Comparison of ENCODE assay signal across 16 cellular contexts in the genomic region with DNA sequence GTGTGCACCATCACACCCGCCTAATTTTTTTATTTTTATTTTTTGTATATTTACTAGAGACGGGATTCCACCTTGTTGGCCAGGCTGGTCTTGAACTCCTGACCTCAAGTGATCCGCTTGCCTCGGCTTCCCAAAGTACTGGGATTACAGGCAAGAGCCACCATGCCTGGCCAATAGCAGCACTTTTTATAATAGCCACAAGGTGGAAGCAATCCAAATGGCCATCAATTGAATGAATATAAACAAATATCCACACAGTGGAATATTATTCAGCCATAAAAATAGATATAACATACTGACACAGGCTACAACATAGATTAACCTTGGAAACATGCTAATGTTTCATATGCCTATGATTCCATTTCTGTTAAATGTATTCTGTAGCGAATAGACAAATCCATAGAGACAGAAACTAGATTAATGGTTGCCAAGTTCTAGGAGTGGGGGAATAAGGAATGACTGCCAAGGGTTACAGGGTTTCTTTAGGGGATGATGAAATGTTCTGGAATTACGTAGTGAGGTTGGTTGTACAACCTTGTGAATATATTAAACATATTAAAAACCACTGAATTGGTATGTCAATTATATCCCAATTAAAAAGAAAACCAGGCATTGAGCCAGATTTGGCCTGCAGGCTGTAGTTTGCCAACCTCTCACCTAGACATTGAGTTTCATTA. TPM values are rescaled to one million over a fixed set of nuclear protein-coding genes. Genes with fewer than 3 reads are reported as not detected.
A peak's percentile ranks its signal among the peaks of the same experiment; 100 is the strongest.
DNase-seq lines count a peak whose midpoint lies in the region; ATAC-seq and TF ChIP-seq lines count a peak whose summit lies in the region.
"Had no signal": no experiment of that assay in that cellular context is flagged by ENCODE, and none has a peak within 500 bp of the region (broad histone marks: within the 10 kb centered on the region; RNA-seq: fewer than 3 reads in every experiment).

No MANE protein-coding gene starts in this region.

- no peak for TF ChIP-seq POLR2A in adrenal gland (IDR thresholded peaks at IDR 0.05)
- no peak for TF ChIP-seq POLR2A in GM18505 (IDR thresholded peaks at IDR 0.05; ENCODE audit: borderline replicate concordance, extremely low read depth, insufficient read depth, insufficient read length)

- DNase-seq in Calu3 = no peak
- no peak for DNase-seq in H9
- DNase-seq in adrenal gland = no peak
- no peak for DNase-seq in kidney epithelial cell (ENCODE audit: low read depth)
- no peak for DNase-seq in osteocyte (ENCODE audit: extremely low spot score, unreplicated experiment)
- no peak for DNase-seq in aorta
- DNase-seq in NCI-H2107 (lab: John Stamatoyannopoulos, UW) = no peak
- DNase-seq: activated naive CD4-positive, alpha-beta T cell treated with Interleukin-2 at 50 U/mL for 16 hours; EL; hypothalamus; NCI-H1092 treated with DMSO at 0.1 percent for 48 hours; Peyer's patch; SW 1271; transverse colon had no signal

- H3K4me3 ChIP-seq in adrenal gland (no peak overlapping the region), kidney epithelial cell (ENCODE audit: low read depth, low read length) (no peak overlapping the region), aorta (ENCODE audit: low read length in 2 of 2) (no peak overlapping the region)
- H3K4me3 ChIP-seq: Peyer's patch, transverse colon had no signal

- no peak overlapping the region for H3K9ac ChIP-seq in H9 (ENCODE audit: extremely low read depth, insufficient read length, low read length)

- H2AFZ ChIP-seq in H9 (ENCODE audit: low read length) = no peak overlapping the region

- H3K4me3 Mint-ChIP-seq in Calu3 (ENCODE audit: low read depth, unreplicated experiment) (no peak overlapping the region), H9 (no peak overlapping the region), osteocyte (ENCODE audit: unreplicated experiment) (no peak overlapping the region)
- H3K4me3 Mint-ChIP-seq: central memory CD8-positive, alpha-beta T cell had no signal

- peaks cover 0 to 13% of the 10 kb centered on the region in 2 donors for H3K36me3 ChIP-seq in adrenal gland (replicated peaks in 1 of 2)
- H3K36me3 ChIP-seq in kidney epithelial cell (ENCODE audit: control insufficient read depth, insufficient read depth, low read length) = peaks cover 2% of the 10 kb centered on the region
- no peaks in the 10 kb centered on the region for H3K36me3 ChIP-seq in aorta (ENCODE audit: control insufficient read depth in 1 of 2, insufficient read depth in 2 of 2, low read length in 1 of 2)

- intact Hi-C loops in Calu3 (cut with micrococcal nuclease; ENCODE audit: unreplicated experiment) = no loop called here
- intact Hi-C loops in adrenal gland (cut with DNase I) = no loop called here
- intact Hi-C loops in aorta (cut with DNase I) = no loop called here

- H3K14ac ChIP-seq in H9 (ENCODE audit: insufficient read depth, low read length) = no peak overlapping the region

- H2BK12ac ChIP-seq in H9 (ENCODE audit: insufficient read length, low read depth, low read length) = no peak overlapping the region

- peaks cover 5% of the 10 kb centered on the region for H3K4me1 Mint-ChIP-seq in Calu3 (ENCODE audit: low read depth, unreplicated experiment)
- peaks cover 5% of the 10 kb centered on the region in 2 experiments for H3K4me1 Mint-ChIP-seq in H9
- peaks cover 21% of the 10 kb centered on the region for H3K4me1 Mint-ChIP-seq in osteocyte (ENCODE audit: unreplicated experiment)

- H3K18ac ChIP-seq in H9 (ENCODE audit: insufficient read length, low read depth, low read length) = no peak overlapping the region

- no peak overlapping the region for H2BK20ac ChIP-seq in H9 (ENCODE audit: low read depth, low read length, poor library complexity, severe bottlenecking)

- no peak overlapping the region for H3T11ph ChIP-seq in H9 (ENCODE audit: low read length)

- H2BK5ac ChIP-seq in H9 (ENCODE audit: insufficient read length, low read length) = no peak overlapping the region

- no peak overlapping the region for H4K91ac ChIP-seq in H9 (ENCODE audit: insufficient read length, low read depth, low read length)

- H3K9me3 Mint-ChIP-seq in Calu3 (ENCODE audit: low read depth, unreplicated experiment) (no peaks in the 10 kb centered on the region), H9 (no peaks in the 10 kb centered on the region), osteocyte (ENCODE audit: unreplicated experiment) (no peaks in the 10 kb centered on the region)
- H3K9me3 Mint-ChIP-seq: central memory CD8-positive, alpha-beta T cell had no signal

- H3K79me2 ChIP-seq in H9 (ENCODE audit: insufficient read depth, low read length) = 0 out of 2 replicates have a peak, but pooled peaks cover 3% of the 10 kb centered on the region

- no peak overlapping the region for H2BK15ac ChIP-seq in H9 (ENCODE audit: low read depth, low read length)

- H3K27me3 ChIP-seq in H9 (ENCODE audit: insufficient read depth, low read length) = no peaks in the 10 kb centered on the region
- no peaks in the 10 kb centered on the region for H3K27me3 ChIP-seq in adrenal gland
- no peaks in the 10 kb centered on the region for H3K27me3 ChIP-seq in kidney epithelial cell (ENCODE audit: control insufficient read depth, insufficient read depth, low read length)
- no peaks in the 10 kb centered on the region for H3K27me3 ChIP-seq in aorta (ENCODE audit: control insufficient read depth in 1 of 2, insufficient read depth in 2 of 2, low read length in 1 of 2)
- H3K27me3 ChIP-seq: Peyer's patch, transverse colon had no signal

- CTCF ChIA-PET in Calu3 (lab: Charles Lee) = interaction anchor here (1.7 kb wide), 1 partner anchor 10 kb away, joined by 8 read pairs; no protein-coding TSS in a partner anchor

- H3K9me3 ChIP-seq in H9 (ENCODE audit: control insufficient read depth, low read depth, low read length) (no peaks in the 10 kb centered on the region), adrenal gland (replicated peaks in 1 of 3) (no peaks in the 10 kb centered on the region), aorta (ENCODE audit: control insufficient read depth, low read length) (no peaks in the 10 kb centered on the region)
- H3K9me3 ChIP-seq: Peyer's patch, transverse colon had no signal

- no peak for ATAC-seq in GM18505 (IDR thresholded peaks at IDR 0.05; ENCODE audit: unreplicated experiment)
- ATAC-seq in aorta (ENCODE audit: low FRiP score) = no peak

- H3K23ac ChIP-seq in H9 (ENCODE audit: insufficient read length, low read depth, low read length) = no peak overlapping the region

- H4K5ac ChIP-seq in H9 (ENCODE audit: insufficient read length, low read depth, low read length) = no peak overlapping the region

- no peaks in the 10 kb centered on the region for H4K20me1 ChIP-seq in H9 (ENCODE audit: control insufficient read depth, insufficient read depth, insufficient read length)

- no peak overlapping the region for H3K27ac ChIP-seq in H9 (ENCODE audit: insufficient read length, low read depth, low read length)
- peak overlapping the region in 3 of 5 donors; percentile 3 to 87 (median 31) for H3K27ac ChIP-seq in adrenal gland
- H3K27ac ChIP-seq in aorta (ENCODE audit: low read depth in 1 of 2, low read length in 2 of 2) = no peak overlapping the region
- H3K27ac ChIP-seq: Peyer's patch, transverse colon had no signal

- no peak overlapping the region for H3K56ac ChIP-seq in H9 (ENCODE audit: insufficient read length, low read depth, low read length)

- H3K79me1 ChIP-seq in H9 (ENCODE audit: insufficient read depth, low read depth, low read length, poor library complexity, severe bottlenecking) = peaks cover 4% of the 10 kb centered on the region

- no peaks in the 10 kb centered on the region for H3K27me3 Mint-ChIP-seq in Calu3 (ENCODE audit: unreplicated experiment)
- no peaks in the 10 kb centered on the region for H3K27me3 Mint-ChIP-seq in H9 (ENCODE audit: low read depth)
- H3K27me3 Mint-ChIP-seq in osteocyte (ENCODE audit: unreplicated experiment) = no peaks in the 10 kb centered on the region
- H3K27me3 Mint-ChIP-seq: central memory CD8-positive, alpha-beta T cell had no signal

- no peaks in the 10 kb centered on the region for H3K4me1 ChIP-seq in H9 (ENCODE audit: insufficient read depth, low read length)
- H3K4me1 ChIP-seq in adrenal gland (replicated peaks in 1 of 2) = peaks cover 29 to 41% of the 10 kb centered on the region in 2 donors
- H3K4me1 ChIP-seq in aorta (ENCODE audit: control insufficient read depth in 1 of 2, insufficient read depth in 2 of 2, low read length in 2 of 2) = no peaks in the 10 kb centered on the region

- H3K4me2 ChIP-seq in H9 (ENCODE audit: insufficient read depth, insufficient read length, low read length) = no peak overlapping the region

- no peak overlapping the region for H4K8ac ChIP-seq in H9 (replicated peaks; ENCODE audit: insufficient read length, low read depth, low read length)

- H3K36me3 Mint-ChIP-seq in Calu3 (ENCODE audit: insufficient read depth, unreplicated experiment) (peaks cover 19% of the 10 kb centered on the region), H9 (ENCODE audit: insufficient read depth in 1 of 3, low read depth in 3 of 3) (peaks cover 4 to 16% (median 14%) of the 10 kb centered on the region in 3 experiments; a peak in 5 of 7 replicates), osteocyte (ENCODE audit: unreplicated experiment) (peaks cover 5% of the 10 kb centered on the region)

- BruUV-seq in Calu3 (replicated peaks; lab: Mats Ljungman, UMichigan) = no TSS peak

- H3K23me2 ChIP-seq in H9 (ENCODE audit: insufficient read length, low read depth, low read length, poor library complexity, severe bottlenecking) = no peaks in the 10 kb centered on the region

- H2AK5ac ChIP-seq in H9 (ENCODE audit: insufficient read length, low read length) = no peak overlapping the region

- no peak overlapping the region for H3K4ac ChIP-seq in H9 (ENCODE audit: low read depth, low read length)

- TF ChIP-seq CTCF in Calu3 (IDR thresholded peaks at IDR 0.05; ENCODE audit: unreplicated experiment) (peak; percentile 40), H9 (conservative IDR thresholded peaks at IDR 0.05) (peak; percentile 36; the same call in 2 of the 3 replicates), adrenal gland (IDR thresholded peaks at IDR 0.05) (peak in 1 of 6 experiments; percentile 18), kidney epithelial cell (IDR thresholded peaks at IDR 0.05; ENCODE audit: insufficient read depth, low read length, poor library complexity, severe bottlenecking) (peak; percentile 8), osteocyte (IDR thresholded peaks at IDR 0.05) (no peak)

- H3K27ac Mint-ChIP-seq in Calu3 (ENCODE audit: unreplicated experiment) (no peak overlapping the region), H9 (no peak overlapping the region), osteocyte (ENCODE audit: unreplicated experiment) (no peak overlapping the region)

- WGBS in H9 (ENCODE audit: extremely low coverage, insufficient read length, low lambda C conversion rate) = no CpG with 5 or more reads among the region's 6 CpGs
- 77 to 87% (median 83%) methylated on average over 6 of the region's 6 CpGs for WGBS in adrenal gland, 4 donors
- WGBS in aorta, 2 donors = 80 to 82% methylated on average over 6 of the region's 6 CpGs

- H2BK120ac ChIP-seq in H9 (ENCODE audit: low read depth, low read length, poor library complexity, severe bottlenecking) = no peak overlapping the region

RNA-seq across cellular contexts. Expression of a gene that starts 4.8 kb away (rescaled TPM):
- total RNA-seq in Calu3 (2022) = 64.4 and 78.1 TPM in 2 replicates
- total RNA-seq in H9 (2021) = 94.7 and 98.5 TPM in 2 replicates
- total RNA-seq in adrenal gland = 100 to 1,000 TPM in 7 of 8 donors, 10 to 100 TPM in 1; 97.7 to 269 (median 165) TPM
- polyA plus RNA-seq in adrenal gland = 100 to 1,000 TPM in 2 of 3 donors, 10 to 100 TPM in 1; 28.0 to 151 (median 140) TPM
- 153 and 391 TPM in 2 replicates for total RNA-seq in kidney epithelial cell
- 122 and 127 TPM in 2 replicates for total RNA-seq in osteocyte
- total RNA-seq in aorta = 100 to 1,000 TPM; 101 to 121 TPM
- polyA plus RNA-seq in aorta = 100 to 1,000 TPM in 1 of 2 donors, 10 to 100 TPM in 1; 73.0 to 191 TPM

RNA-seq across cellular contexts. Expression of a gene that starts 10.9 kb away (rescaled TPM):
- total RNA-seq in Calu3 (2022) = 41.2 and 42.8 TPM in 2 replicates
- total RNA-seq in H9 (2021) = 74.8 and 76.1 TPM in 2 replicates
- 1,000 to 10,000 TPM in 2 of 8 donors, 100 to 1,000 TPM in 6; 278 to 1,807 (median 752) TPM for total RNA-seq in adrenal gland
- polyA plus RNA-seq in adrenal gland = 100 to 1,000 TPM; 259 to 849 (median 589) TPM
- 42.4 and 42.6 TPM in 2 replicates for total RNA-seq in kidney epithelial cell
- total RNA-seq in osteocyte = 13.6 and 18.3 TPM in 2 replicates
- 1 to 10 TPM; 5.2 to 7.2 TPM for total RNA-seq in aorta
- polyA plus RNA-seq in aorta = 10 to 100 TPM in 1 of 2 donors, 1 to 10 TPM in 1; 4.0 to 11.8 TPM

RNA-seq across cellular contexts. Expression of a gene that starts 16.7 kb away (rescaled TPM):
- total RNA-seq in Calu3 (2022) (13.2 and 17.2 TPM in 2 replicates), H9 (2021) (18.3 and 19.0 TPM in 2 replicates), adrenal gland (10 to 100 TPM; 10.7 to 30.0 (median 20.5) TPM), kidney epithelial cell (21.3 and 28.1 TPM in 2 replicates), osteocyte (9.0 and 9.8 TPM in 2 replicates), aorta (1 to 10 TPM; 4.1 to 7.5 TPM)
- polyA plus RNA-seq in adrenal gland (10 to 100 TPM in 2 of 3 donors, under 1 TPM in 1; 0.48 to 39.8 (median 32.1) TPM), aorta (10 to 100 TPM in 1 of 2 donors, 1 to 10 TPM in 1; 3.4 to 12.9 TPM)

RNA-seq across cellular contexts. Expression of a gene that starts 16.8 kb away (rescaled TPM):
- 47.6 and 48.0 TPM in 2 replicates for total RNA-seq in Calu3 (2022)
- 24.2 and 26.7 TPM in 2 replicates for total RNA-seq in H9 (2021)
- total RNA-seq in adrenal gland = 10 to 100 TPM; 33.7 to 59.6 (median 42.4) TPM
- polyA plus RNA-seq in adrenal gland = 10 to 100 TPM; 34.7 to 90.3 (median 71.3) TPM
- total RNA-seq in kidney epithelial cell = 49.8 and 66.1 TPM in 2 replicates
- total RNA-seq in osteocyte = 49.5 and 55.3 TPM in 2 replicates
- total RNA-seq in aorta = 10 to 100 TPM; 31.5 to 35.0 TPM
- polyA plus RNA-seq in aorta = 10 to 100 TPM; 24.9 to 69.9 TPM

RNA-seq across cellular contexts. Expression of a gene that starts 17.0 kb away (rescaled TPM):
- 53.4 and 55.4 TPM in 2 replicates for total RNA-seq in Calu3 (2022)
- total RNA-seq in H9 (2021) = 93.9 and 94.8 TPM in 2 replicates
- 1 to 10 TPM in 6 of 8 donors, under 1 TPM in 2; 0.35 to 2.7 (median 1.4) TPM for total RNA-seq in adrenal gland
- 1 to 10 TPM in 1 of 3 donors, under 1 TPM in 2; 0.40 to 1.6 (median 0.88) TPM for polyA plus RNA-seq in adrenal gland
- 4.9 and 6.9 TPM in 2 replicates for total RNA-seq in kidney epithelial cell
- 6.0 and 7.1 TPM in 2 replicates for total RNA-seq in osteocyte
- total RNA-seq in aorta = 1 to 10 TPM in 1 of 2 donors, under 1 TPM in 1; 0.81 to 1.0 TPM
- 1 to 10 TPM in 1 of 2 donors, under 1 TPM in 1; 1.00 to 2.5 TPM for polyA plus RNA-seq in aorta

Comparison
In these comparisons a context has a peak if more than half of its experiments do, and no peak if none do; other contexts are left out.
1. H3K27ac ChIP-seq: peak in adrenal gland (3 of 5); none in H9 (single experiment) and aorta (0 of 2).